Comparison of ENCODE assay signal across 19 cellular contexts in genomic region chr16:79757163-79757562, GRCh38.
DNase-seq lines count a peak whose midpoint lies in the region; ATAC-seq, FAIRE-seq and TF ChIP-seq lines count a peak whose summit lies in the region.
"Had no signal": no experiment of that assay in that cellular context is flagged by ENCODE, and none has a peak within 500 bp of the region (broad histone marks: within the 10 kb centered on the region; RNA-seq: fewer than 3 reads in every experiment).

No MANE protein-coding gene starts in this region.

- H3K27me3 ChIP-seq in bronchial epithelial cell (ENCODE audit: control insufficient read depth, insufficient read depth, low read length) = no peaks in the 10 kb centered on the region
- H3K27me3 ChIP-seq: BLaER1, SJSA1 had no signal

- TF ChIP-seq CTCF in 22Rv1 (IDR thresholded peaks at IDR 0.05) (peak; percentile 5; the same call in 1 of the 2 replicates), bronchial epithelial cell (IDR thresholded peaks at IDR 0.05; ENCODE audit: insufficient read depth, low read length, severe bottlenecking) (no peak)

- peak; percentile 52 for FAIRE-seq in bronchial epithelial cell (lab: Jason Lieb, UNC)
- FAIRE-seq: GM18507 had no signal

- H3K4me3 ChIP-seq in bronchial epithelial cell (ENCODE audit: low read depth, low read length) = no peak overlapping the region
- H3K4me3 ChIP-seq: BLaER1, SJSA1 had no signal

- H3K36me3 ChIP-seq in bronchial epithelial cell (ENCODE audit: control insufficient read depth, insufficient read depth, low read length) = no peaks in the 10 kb centered on the region
- H3K36me3 ChIP-seq: BLaER1, SJSA1 had no signal

- DNase-seq in DMS53 (lab: John Stamatoyannopoulos, UW) (peak; percentile 6), DMS53 treated with DMSO at 0.1 percent for 48 hours (lab: John Stamatoyannopoulos, UW; ENCODE audit: unreplicated experiment) (no peak), OCI-M1 (lab: John Stamatoyannopoulos, UW) (peak; percentile 14), bronchial epithelial cell (ENCODE audit: low read depth) (no peak), LoVo (ENCODE audit: low spot score) (no peak)
- DNase-seq: 8988T, NCI-H1417, NCI-H2029, NCI-H2227 treated with DMSO at 0.1 percent for 48 hours, NCI-H526 had no signal

- no peak overlapping the region for H3K27ac ChIP-seq in 22Rv1
- H3K27ac ChIP-seq: BLaER1, KMS-11, RWPE1, SJSA1 had no signal

- ATAC-seq in GM18502 (IDR thresholded peaks at IDR 0.05; ENCODE audit: poor library complexity, unreplicated experiment) (no peak), HG03432 (IDR thresholded peaks at IDR 0.05; ENCODE audit: unreplicated experiment) (no peak)
- ATAC-seq: HCT116 had no signal

Comparison
In these comparisons a context has a peak if more than half of its experiments do, and no peak if none do; other contexts are left out.
1. DNase-seq: peak in DMS53 (single experiment) and OCI-M1 (single experiment); none in DMS53 treated with DMSO at 0.1 percent for 48 hours (single experiment), bronchial epithelial cell (single experiment) and LoVo (single experiment).